Comparison of ENCODE assay signal across 17 cellular contexts in the genomic region with DNA sequence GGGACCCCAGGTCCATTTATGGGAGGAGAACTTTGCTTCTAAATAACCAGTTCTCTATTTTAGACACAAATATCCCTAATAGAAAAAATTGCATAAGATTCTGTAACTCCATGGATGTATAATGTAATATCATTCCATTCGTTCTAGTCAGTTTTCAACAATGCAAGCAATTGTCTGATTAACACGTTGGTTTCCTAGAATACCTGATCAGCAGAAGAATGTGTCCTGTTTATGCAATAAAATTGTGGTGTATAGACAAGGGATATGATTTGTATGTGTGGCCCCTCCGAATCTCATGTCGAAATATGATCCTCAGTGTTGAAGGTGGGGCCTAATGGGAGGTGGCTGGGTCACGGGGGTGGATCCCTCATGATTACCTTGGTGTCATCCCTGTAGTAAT.
DNase-seq lines count a peak whose midpoint lies in the region; ATAC-seq and TF ChIP-seq lines count a peak whose summit lies in the region.
"Had no signal": no experiment of that assay in that cellular context is flagged by ENCODE, and none has a peak within 500 bp of the region (broad histone marks: within the 10 kb centered on the region; RNA-seq: fewer than 3 reads in every experiment).

No MANE protein-coding gene starts in this region.

- H3K27me3 ChIP-seq in RWPE2 (ENCODE audit: insufficient read depth, poor library complexity, severe bottlenecking), result no peaks in the 10 kb centered on the region
- no peaks in the 10 kb centered on the region for H3K27me3 ChIP-seq in osteoblast (ENCODE audit: insufficient read depth, low read length)
- H3K27me3 ChIP-seq in right cardiac atrium (ENCODE audit: control insufficient read depth, insufficient read depth), result no peaks in the 10 kb centered on the region
- H3K27me3 ChIP-seq: SJCRH30 had no signal

- DNase-seq in EL, result peak; percentile 5
- DNase-seq in RWPE2 (ENCODE audit: low spot score), result no peak
- DNase-seq in epithelial cell of esophagus (ENCODE audit: low read depth), result peak; percentile 66
- DNase-seq in osteoblast (ENCODE audit: insufficient read length, low spot score, missing footprints), result peak; percentile 82
- DNase-seq in NCI-H446 (lab: John Stamatoyannopoulos, UW), result no peak
- DNase-seq in right cardiac atrium, result no peak
- DNase-seq: DMS79 treated with DMSO at 0.1 percent for 48 hours, GDM1, NCI-H1092 treated with DMSO at 0.1 percent for 48 hours, NCI-H1694, NCI-H2081 treated with DMSO at 0.1 percent for 48 hours, NCI-H524, NCI-H82, OCI-M1, RPMI8226, SJCRH30 had no signal

- no peak overlapping the region for H2AFZ ChIP-seq in osteoblast (ENCODE audit: low read length)

- H3K4me3 ChIP-seq in RWPE2 (ENCODE audit: severe bottlenecking) (no peak overlapping the region), epithelial cell of esophagus (ENCODE audit: low read length) (no peak overlapping the region), osteoblast (ENCODE audit: insufficient read depth, low read length) (no peak overlapping the region), right cardiac atrium (ENCODE audit: low read length) (no peak overlapping the region)
- H3K4me3 ChIP-seq: SJCRH30 had no signal

- no peak overlapping the region for H3K4me2 ChIP-seq in osteoblast (ENCODE audit: insufficient read depth, low read length)

- intact Hi-C loops in right cardiac atrium (cut with DNase I), result no loop called here

- H3K4me1 ChIP-seq in RWPE2 (ENCODE audit: insufficient read depth, poor library complexity, severe bottlenecking) (peaks cover 12% of the 10 kb centered on the region), osteoblast (ENCODE audit: insufficient read depth, low read length) (peaks cover 6% of the 10 kb centered on the region), right cardiac atrium (ENCODE audit: control insufficient read depth, insufficient read depth, low read length) (no peaks in the 10 kb centered on the region)
- H3K4me1 ChIP-seq: SJCRH30 had no signal

- 75% methylated on average over 5 of the region's 5 CpGs for WGBS in right cardiac atrium

- ATAC-seq in RWPE2 (ENCODE audit: low read depth) (peak; percentile 86), right cardiac atrium (no peak), HG03521 (IDR thresholded peaks at IDR 0.05; ENCODE audit: unreplicated experiment) (no peak)

- no peaks in the 10 kb centered on the region for H3K9me3 ChIP-seq in RWPE2 (ENCODE audit: severe bottlenecking)
- H3K9me3 ChIP-seq in osteoblast (ENCODE audit: low read depth, low read length), result no peaks in the 10 kb centered on the region
- H3K9me3 ChIP-seq in right cardiac atrium (ENCODE audit: control insufficient read depth, low read length), result no peaks in the 10 kb centered on the region
- H3K9me3 ChIP-seq: SJCRH30 had no signal

- TF ChIP-seq CTCF in RWPE2 (IDR thresholded peaks at IDR 0.05; ENCODE audit: poor library complexity, severe bottlenecking), result no peak
- no peak for TF ChIP-seq CTCF in epithelial cell of esophagus (IDR thresholded peaks at IDR 0.05; ENCODE audit: insufficient read depth, low read depth, low read length, missing control alignments)
- no peak for TF ChIP-seq CTCF in osteoblast (IDR thresholded peaks at IDR 0.05; ENCODE audit: extremely low read depth, low read depth, low read length)

- no peaks in the 10 kb centered on the region for H4K20me1 ChIP-seq in osteoblast (ENCODE audit: insufficient read depth, low read length)

- H3K36me3 ChIP-seq in RWPE2 (ENCODE audit: low read depth) (no peaks in the 10 kb centered on the region), osteoblast (ENCODE audit: insufficient read depth, low read length) (no peaks in the 10 kb centered on the region)
- H3K36me3 ChIP-seq: SJCRH30 had no signal

- no peaks in the 10 kb centered on the region for H3K79me2 ChIP-seq in osteoblast (ENCODE audit: insufficient read depth, low read length)

- H3K27ac ChIP-seq in RWPE2 (ENCODE audit: poor library complexity, severe bottlenecking) (peak overlapping the region; percentile 31), osteoblast (ENCODE audit: low read depth, low read length) (no peak overlapping the region), right cardiac atrium (ENCODE audit: low read length) (no peak overlapping the region)
- H3K27ac ChIP-seq: SJCRH30 had no signal

Comparison
In these comparisons a context has a peak if more than half of its experiments do, and no peak if none do; other contexts are left out.
1. DNase-seq: peak in EL (single experiment), epithelial cell of esophagus (single experiment) and osteoblast (single experiment); none in RWPE2 (single experiment), NCI-H446 (0 of 2) and right cardiac atrium (0 of 3).